In the genomic region with DNA sequence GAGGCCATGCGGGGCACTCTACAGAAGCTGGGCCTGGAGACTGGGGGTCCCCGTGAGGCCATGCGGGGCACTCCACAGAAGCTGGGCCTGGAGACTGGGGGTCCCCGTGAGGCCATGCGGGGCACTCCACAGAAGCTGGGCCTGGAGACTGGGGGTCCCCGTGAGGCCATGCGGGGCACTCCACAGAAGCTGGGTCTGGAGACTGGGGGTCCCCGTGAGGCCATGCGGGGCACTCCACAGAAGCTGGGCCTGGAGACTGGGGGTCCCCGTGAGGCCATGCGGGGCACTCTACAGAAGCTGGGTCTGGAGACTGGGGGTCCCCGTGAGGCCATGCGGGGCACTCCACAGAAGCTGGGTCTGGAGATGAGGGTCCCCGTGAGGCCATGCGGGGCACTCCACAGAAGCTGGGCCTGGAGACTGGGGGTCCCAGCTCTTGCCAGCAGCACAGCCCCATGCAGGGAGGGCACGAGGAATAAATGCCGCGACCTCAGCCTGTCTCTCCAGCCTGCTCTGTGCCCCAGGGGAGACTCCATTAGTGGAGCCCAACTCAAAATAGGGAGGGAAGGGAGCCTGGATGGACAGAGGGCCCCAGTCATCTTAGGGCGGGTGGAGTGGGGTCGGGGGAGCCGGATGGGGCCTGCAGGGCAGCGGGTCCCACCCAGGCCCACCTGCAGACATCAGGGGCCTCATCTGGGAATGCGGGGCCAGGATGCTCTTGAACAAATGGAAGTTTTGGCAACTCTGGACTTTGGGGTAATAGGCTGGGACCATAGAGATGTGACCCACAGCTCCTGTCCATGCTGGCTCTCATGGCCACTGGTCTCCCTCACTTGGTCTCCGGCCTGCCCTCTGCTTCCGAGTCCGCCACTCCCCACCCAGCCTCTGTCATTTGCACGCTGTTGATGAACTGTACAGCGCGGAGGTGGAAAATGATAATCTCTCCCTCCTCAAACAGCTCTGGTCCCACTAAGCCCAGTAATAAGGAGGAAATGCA, we compare ENCODE assay signal across 6 cellular contexts.
A peak's percentile ranks its signal among the peaks of the same experiment; 100 is the strongest.
DNase-seq lines count a peak whose midpoint lies in the region; TF ChIP-seq lines count a peak whose summit lies in the region.
"Not testable (repeated sequence)": the region's sequence is repeated elsewhere in the genome, so short reads cannot be mapped to it uniquely, and the experiment has no call there.

No MANE protein-coding gene starts in this region.

- not testable (repeated sequence) for H3K79me2 ChIP-seq in osteoblast (ENCODE audit: insufficient read depth, low read length)

- H3K27me3 ChIP-seq in left ventricle myocardium inferior (ENCODE audit: low read depth), result peaks cover 39% of the 10 kb centered on the region
- H3K27me3 ChIP-seq in osteoblast (ENCODE audit: insufficient read depth, low read length); tibial nerve: not testable (repeated sequence)

- H3K27me3 Mint-ChIP-seq in activated T-cell treated with anti-CD3 and anti-CD28 coated beads, Interleukin-2, amount 50 U/mL, for 24 hours, result not testable (repeated sequence)
- peaks cover 24% of the 10 kb centered on the region for H3K27me3 Mint-ChIP-seq in nephron progenitor cell (ENCODE audit: low read depth, poor library complexity)

- H3K36me3 Mint-ChIP-seq in activated T-cell treated with anti-CD3 and anti-CD28 coated beads, Interleukin-2, amount 50 U/mL, for 24 hours (ENCODE audit: low read depth); nephron progenitor cell (ENCODE audit: low read depth): not testable (repeated sequence)

- H3K4me3 Mint-ChIP-seq in activated T-cell treated with anti-CD3 and anti-CD28 coated beads, Interleukin-2, amount 50 U/mL, for 24 hours; nephron progenitor cell: not testable (repeated sequence)

- not testable (repeated sequence) for H3K9me3 Mint-ChIP-seq in activated T-cell treated with anti-CD3 and anti-CD28 coated beads, Interleukin-2, amount 50 U/mL, for 24 hours; nephron progenitor cell

- H3K27ac Mint-ChIP-seq in activated T-cell treated with anti-CD3 and anti-CD28 coated beads, Interleukin-2, amount 50 U/mL, for 24 hours, result not testable (repeated sequence)
- H3K27ac Mint-ChIP-seq in nephron progenitor cell, result peak overlapping the region; percentile 35

- H3K4me2 ChIP-seq in osteoblast (ENCODE audit: insufficient read depth, low read length), result not testable (repeated sequence)

- not testable (repeated sequence) for H3K4me3 ChIP-seq in left ventricle myocardium inferior; osteoblast (ENCODE audit: insufficient read depth, low read length); tibial nerve

- H3K4me1 ChIP-seq in left ventricle myocardium inferior; osteoblast (ENCODE audit: insufficient read depth, low read length): not testable (repeated sequence)
- peaks cover 0 to 33% (median 0%) of the 10 kb centered on the region in 4 donors for H3K4me1 ChIP-seq in tibial nerve

- WGBS in tibial nerve, 2 donors, result 87 to 91% methylated on average over 14 to 16 of the region's 29 CpGs

- not testable (repeated sequence) for TF ChIP-seq CTCF in left ventricle myocardium inferior (IDR thresholded peaks at IDR 0.05; ENCODE audit: borderline replicate concordance); nephron progenitor cell (IDR thresholded peaks at IDR 0.05); osteoblast (IDR thresholded peaks at IDR 0.05; ENCODE audit: extremely low read depth, low read depth, low read length); tibial nerve (IDR thresholded peaks at IDR 0.05)

- H3K36me3 ChIP-seq in left ventricle myocardium inferior; osteoblast (ENCODE audit: insufficient read depth, low read length); tibial nerve: not testable (repeated sequence)

- DNase-seq in activated T-cell treated with anti-CD3 and anti-CD28 coated beads, Interleukin-2, amount 50 U/mL, for 24 hours, result peak; percentile 29
- DNase-seq in left ventricle myocardium inferior (peak; percentile 10), osteoblast (ENCODE audit: insufficient read length, low spot score, missing footprints) (peak; percentile 42)
- DNase-seq in nephron progenitor cell; tibial nerve (ENCODE audit: low spot score in 2 of 2): not testable (repeated sequence)
- DNase-seq in stimulated activated CD8-positive, alpha-beta memory T cell treated with anti-CD3 and anti-CD28 coated beads, Interleukin-4, amount 100 ng/mL, for 48 hours, result peak; percentile 1

- H3K27ac ChIP-seq in left ventricle myocardium inferior (replicated peaks); osteoblast (ENCODE audit: low read depth, low read length): not testable (repeated sequence)
- peak overlapping the region; percentile 14 to 88 (median 79) for H3K27ac ChIP-seq in tibial nerve

- TF ChIP-seq EP300 in tibial nerve (IDR thresholded peaks at IDR 0.05), result not testable (repeated sequence)

- TF ChIP-seq POLR2A in tibial nerve (IDR thresholded peaks at IDR 0.05), result not testable (repeated sequence)

- not testable (repeated sequence) for H3K9me3 ChIP-seq in left ventricle myocardium inferior (replicated peaks); osteoblast (ENCODE audit: low read depth, low read length); tibial nerve

- H3K4me1 Mint-ChIP-seq in activated T-cell treated with anti-CD3 and anti-CD28 coated beads, Interleukin-2, amount 50 U/mL, for 24 hours (ENCODE audit: low read depth), result not testable (repeated sequence)
- H3K4me1 Mint-ChIP-seq in nephron progenitor cell, result peaks cover 28% of the 10 kb centered on the region

- not testable (repeated sequence) for H4K20me1 ChIP-seq in osteoblast (ENCODE audit: insufficient read depth, low read length)

- H2AFZ ChIP-seq in osteoblast (ENCODE audit: low read length), result not testable (repeated sequence)

- intact Hi-C loops in left ventricle myocardium inferior (cut with micrococcal nuclease), result not testable (repeated sequence)
